ENCODE assay signal across 9 cellular contexts in genomic region chr3:171936231-171936841, GRCh38.
DNase-seq lines count a peak whose midpoint lies in the region; TF ChIP-seq lines count a peak whose summit lies in the region.
"Had no signal": no experiment of that assay in that cellular context is flagged by ENCODE, and none has a peak within 500 bp of the region (broad histone marks: within the 10 kb centered on the region; RNA-seq: fewer than 3 reads in every experiment).

No MANE protein-coding gene starts in this region.

- no peaks in the 10 kb centered on the region for H3K79me1 ChIP-seq in mesenchymal stem cell (replicated peaks; ENCODE audit: low read length, poor library complexity, severe bottlenecking)

- POLR2A ChIA-PET in BJ (lab: Charles Lee), result no interaction called here

- H2BK15ac ChIP-seq in mesenchymal stem cell (ENCODE audit: low read depth, poor library complexity, severe bottlenecking), result no peak overlapping the region

- no peaks in the 10 kb centered on the region for H3K36me3 ChIP-seq in BJ (ENCODE audit: control insufficient read depth, insufficient read depth, low read length)
- H3K36me3 ChIP-seq in mesenchymal stem cell (ENCODE audit: control insufficient read depth in 1 of 2, insufficient read depth in 2 of 2, low read depth in 1 of 2, low read length in 2 of 2), result no peaks in the 10 kb centered on the region
- H3K36me3 ChIP-seq in H7 (replicated peaks; ENCODE audit: control insufficient read depth, insufficient read depth, low read length), result no peaks in the 10 kb centered on the region
- H3K36me3 ChIP-seq in thyroid gland, result no peaks in the 10 kb centered on the region

- H3K27ac ChIP-seq in mesenchymal stem cell (ENCODE audit: low read length, poor library complexity, severe bottlenecking) (peak overlapping the region; percentile 33), thyroid gland (no peak overlapping the region)

- H2BK5ac ChIP-seq in mesenchymal stem cell (ENCODE audit: low read depth, low read length, poor library complexity, severe bottlenecking), result no peak overlapping the region

- CTCF ChIA-PET in BJ (lab: Yijun Ruan, JAX), result interaction anchor here (0.6 to 0.7 kb wide), 2 partner anchors 12 to 24 kb away, joined by 3 read pairs; no protein-coding TSS in a partner anchor

- peak overlapping the region in 1 of 2 experiments; percentile 56 for H3K4ac ChIP-seq in mesenchymal stem cell (ENCODE audit: low read depth in 1 of 2, low read length in 2 of 2)

- peak overlapping the region; percentile 10 to 73 for H3K18ac ChIP-seq in mesenchymal stem cell (ENCODE audit: low read depth in 1 of 2, low read length in 2 of 2)

- TF ChIP-seq POLR2A in thyroid gland (IDR thresholded peaks at IDR 0.05), result no peak

- peak overlapping the region in 1 of 2 experiments; percentile 75 for H3K14ac ChIP-seq in mesenchymal stem cell (ENCODE audit: low read length in 2 of 2)

- no peak overlapping the region for H4K8ac ChIP-seq in mesenchymal stem cell (ENCODE audit: low read length)

- H3K9me3 ChIP-seq in mesenchymal stem cell (ENCODE audit: control insufficient read depth, low read length) (no peaks in the 10 kb centered on the region), thyroid gland (no peaks in the 10 kb centered on the region)

- peak overlapping the region; percentile 8 for H2BK120ac ChIP-seq in mesenchymal stem cell (ENCODE audit: low read depth, low read length)

- TF ChIP-seq CTCF in BJ (IDR thresholded peaks at IDR 0.05; ENCODE audit: insufficient read depth, low read depth, low read length) (no peak), thyroid gland (IDR thresholded peaks at IDR 0.05) (no peak)

- no peak overlapping the region for H4K91ac ChIP-seq in mesenchymal stem cell (ENCODE audit: low read length)

- no peak overlapping the region for H3K4me2 ChIP-seq in mesenchymal stem cell (ENCODE audit: low read length, poor library complexity, severe bottlenecking)

- peak overlapping the region; percentile 77 for H3K9ac ChIP-seq in mesenchymal stem cell (ENCODE audit: low read length)

- H3K27me3 ChIP-seq in BJ (ENCODE audit: control insufficient read depth, insufficient read depth, low read length) (no peaks in the 10 kb centered on the region), mesenchymal stem cell (ENCODE audit: control insufficient read depth in 1 of 2, insufficient read depth in 1 of 2, low read length in 2 of 2) (no peaks in the 10 kb centered on the region), H7 (ENCODE audit: control insufficient read depth, insufficient read depth, low read length) (no peaks in the 10 kb centered on the region), thyroid gland (no peaks in the 10 kb centered on the region)

- no peak overlapping the region for H3K4me3 ChIP-seq in BJ (ENCODE audit: low read depth, low read length)
- peak overlapping the region in 1 of 2 experiments; percentile 48 for H3K4me3 ChIP-seq in mesenchymal stem cell (ENCODE audit: insufficient read depth in 1 of 2, low read depth in 1 of 2, low read length in 2 of 2)
- H3K4me3 ChIP-seq in H7 (ENCODE audit: insufficient read depth, low read depth, low read length), result no peak overlapping the region
- no peak overlapping the region for H3K4me3 ChIP-seq in thyroid gland (replicated peaks in 1 of 3)

- H3K4me1 ChIP-seq in mesenchymal stem cell (ENCODE audit: control insufficient read depth, insufficient read depth, low read depth, low read length) (peaks cover 5% of the 10 kb centered on the region), thyroid gland (peaks cover 5 to 9% of the 10 kb centered on the region in 2 donors)

- no peak overlapping the region for H2AFZ ChIP-seq in mesenchymal stem cell (ENCODE audit: low read depth, low read length)

- H3K23ac ChIP-seq in mesenchymal stem cell (ENCODE audit: low read length in 2 of 2), result no peak overlapping the region

- intact Hi-C loops in thyroid gland (cut with DNase I), result no loop called here

- no peak overlapping the region for H2AK5ac ChIP-seq in mesenchymal stem cell (ENCODE audit: low read length, severe bottlenecking)

- H2BK12ac ChIP-seq in mesenchymal stem cell (ENCODE audit: low read length in 2 of 2), result peak overlapping the region in 1 of 2 experiments; percentile 83

- 32% methylated on average over 4 of the region's 4 CpGs for WGBS in mesenchymal stem cell
- 85 to 92% methylated on average over 4 of the region's 4 CpGs for WGBS in thyroid gland, 2 donors

- DNase-seq in BJ (ENCODE audit: low read depth), result peak; percentile 47
- peak; percentile 87 for DNase-seq in LoVo (ENCODE audit: low spot score)
- DNase-seq in brain pericyte (ENCODE audit: low read depth, low spot score), result peak; percentile 24
- peak; percentile 89 for DNase-seq in mesenchymal stem cell
- DNase-seq in GM19238 (ENCODE audit: insufficient read length, low spot score), result no peak
- DNase-seq in NCI-H1930 (lab: John Stamatoyannopoulos, UW), result no peak
- DNase-seq in H7, result no peak
- no peak for DNase-seq in thyroid gland
- DNase-seq: activated CD8-positive, alpha-beta memory T cell treated with anti-CD3 and anti-CD28 coated beads, Interleukin-2, amount 50 U/mL, for 4 hours had no signal

Comparison
In these comparisons a context has a peak if more than half of its experiments do, and no peak if none do; other contexts are left out.
1. DNase-seq: peak in BJ (single experiment), LoVo (single experiment), brain pericyte (single experiment) and mesenchymal stem cell (single experiment); none in GM19238 (single experiment), NCI-H1930 (0 of 2), H7 (single experiment) and thyroid gland (0 of 2).